19 cellular contexts compared by ENCODE assay signal in the genomic region with DNA sequence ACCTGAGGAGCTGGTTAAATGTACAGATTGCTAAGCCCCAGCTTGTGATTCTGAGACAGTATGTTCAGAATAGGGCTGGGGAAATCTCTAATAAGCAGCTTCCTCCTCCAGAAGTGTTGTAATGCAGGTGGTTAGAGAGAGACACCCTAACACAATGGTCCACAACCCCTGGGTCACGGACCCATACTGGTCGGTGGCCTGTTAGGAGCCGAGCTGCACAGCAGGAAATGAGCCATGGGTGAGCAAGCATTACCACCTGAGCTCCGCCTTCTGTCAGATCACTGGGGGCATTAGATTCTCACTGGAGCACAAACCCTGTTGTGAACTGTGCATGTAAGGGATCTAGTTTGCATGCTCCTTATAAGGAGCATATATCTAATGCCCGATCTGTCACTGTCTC.
DNase-seq lines count a peak whose midpoint lies in the region; ATAC-seq, FAIRE-seq and TF ChIP-seq lines count a peak whose summit lies in the region.
"Had no signal": no experiment of that assay in that cellular context is flagged by ENCODE, and none has a peak within 500 bp of the region (broad histone marks: within the 10 kb centered on the region; RNA-seq: fewer than 3 reads in every experiment).

No MANE protein-coding gene starts in this region.

- H3K4me3 Mint-ChIP-seq in osteocyte (ENCODE audit: unreplicated experiment): no peak overlapping the region
- H3K4me3 Mint-ChIP-seq: T-helper 1 cell treated with Interleukin-12 subunit alpha and Interleukin-12 subunit beta and Interleukin-4 antibody, amounts not matched to agents 30 μg/mL and 1 μg/mL, for 36 hours had no signal

- H3K27me3 Mint-ChIP-seq in osteocyte (ENCODE audit: unreplicated experiment): no peaks in the 10 kb centered on the region

- peak; percentile 32; the same call in 1 of the 3 replicates for ATAC-seq in GM12878
- ATAC-seq in GM19023 (IDR thresholded peaks at IDR 0.05; ENCODE audit: unreplicated experiment): no peak
- ATAC-seq: activated CD4-positive, CD25-positive, alpha-beta regulatory T cell treated with anti-CD3 and anti-CD28 coated beads, Interleukin-2, amount 50 U/mL, for 24 hours had no signal

- TF ChIP-seq CTCF in GM12878 (IDR thresholded peaks at IDR 0.05 in 2 of 3, conservative IDR thresholded peaks at IDR 0.05 in 1 of 3; ENCODE audit: control insufficient read depth in 2 of 3, extremely low read depth in 1 of 3, insufficient read depth in 1 of 3, low read depth in 3 of 3, low read length in 3 of 3): no peak
- TF ChIP-seq CTCF in osteocyte (IDR thresholded peaks at IDR 0.05): no peak

- no TSS peak for BruUV-seq in GM12878 (replicated peaks; lab: Mats Ljungman, UMichigan)

- no peaks in the 10 kb centered on the region for H3K4me1 ChIP-seq in GM12878 (ENCODE audit: control insufficient read depth, insufficient read depth, low read length)
- H3K4me1 ChIP-seq: HAP-1 had no signal

- peak overlapping the region; percentile 2; the same call in 1 of the 2 replicates for H2AFZ ChIP-seq in GM12878 (ENCODE audit: control insufficient read depth, low read depth, low read length)

- POLR2A ChIA-PET in GM12878 (lab: Charles Lee): interaction anchor here (1.5 kb wide), 1 partner anchor 10 kb away, joined by 4 read pairs; no protein-coding TSS in a partner anchor

- H3K36me3 ChIP-seq in GM12878 (ENCODE audit: control insufficient read depth in 2 of 2, insufficient read depth in 2 of 2, low read length in 1 of 2): no peaks in the 10 kb centered on the region
- H3K36me3 ChIP-seq: HAP-1 had no signal

- intact Hi-C loops in GM12878 (cut with micrococcal nuclease; ENCODE audit: unreplicated experiment): no loop called here

- no peaks in the 10 kb centered on the region for H3K9me3 Mint-ChIP-seq in osteocyte (ENCODE audit: unreplicated experiment)
- H3K9me3 Mint-ChIP-seq: T-helper 1 cell treated with Interleukin-12 subunit alpha and Interleukin-12 subunit beta and Interleukin-4 antibody, amounts not matched to agents 30 μg/mL and 1 μg/mL, for 36 hours had no signal

- CTCF ChIA-PET in GM12878 (lab: Yijun Ruan, JAX): interaction anchor here (0.9 to 3.5 kb wide), 7 partner anchors 11 to 150 kb away, joined by 3 to 26 read pairs (median 5); a partner anchor contains a TSS

- TF ChIP-seq POLR2A in GM12878 (IDR thresholded peaks at IDR 0.05; ENCODE audit: low read depth, low read length): no peak

- no peak overlapping the region for H3K27ac Mint-ChIP-seq in osteocyte (ENCODE audit: unreplicated experiment)
- H3K27ac Mint-ChIP-seq: T-helper 1 cell treated with Interleukin-12 subunit alpha and Interleukin-12 subunit beta and Interleukin-4 antibody, amounts not matched to agents 30 μg/mL and 1 μg/mL, for 36 hours had no signal

- no peak for TF ChIP-seq EP300 in GM12878 (IDR thresholded peaks at IDR 0.05; ENCODE audit: borderline replicate concordance in 1 of 2, control insufficient read depth in 1 of 2, low read depth in 2 of 2, low read length in 2 of 2)

- SMC1A ChIA-PET in GM12878 (lab: Charles Lee; ENCODE audit: uncharacterized antibody, unreplicated experiment): interaction anchor here (0.9 to 2.5 kb wide), 6 partner anchors 11 to 226 kb away, joined by 3 to 14 read pairs (median 4); no protein-coding TSS in a partner anchor

- FAIRE-seq in GM12878 (lab: Jason Lieb, UNC): no peak

- no peak overlapping the region for H3K9ac ChIP-seq in GM12878 (ENCODE audit: control insufficient read depth, insufficient read depth, low read length)

- RAD21 ChIA-PET in GM12878 (lab: Charles Lee; ENCODE audit: unreplicated experiment): interaction anchor here (1.4 to 1.7 kb wide), 4 partner anchors 14 to 257 kb away, joined by 3 to 8 read pairs (median 4); a partner anchor contains a TSS

- H3K4me2 ChIP-seq in GM12878 (ENCODE audit: control insufficient read depth, insufficient read depth): no peak overlapping the region

- H3K79me2 ChIP-seq in GM12878 (ENCODE audit: control insufficient read depth, insufficient read depth, low read length): no peaks in the 10 kb centered on the region

- no peaks in the 10 kb centered on the region for H4K20me1 ChIP-seq in GM12878 (ENCODE audit: control insufficient read depth, insufficient read depth)

- in situ Hi-C loops in GM12878 (cut with MboI): no loop called here

- DNase-seq in NCI-H1417 (lab: John Stamatoyannopoulos, UW) (peak in 2 of 3 experiments; percentile 0 to 22), NCI-H1417 treated with DMSO at 0.1 percent for 48 hours (lab: John Stamatoyannopoulos, UW) (no peak), NCI-H146 (lab: John Stamatoyannopoulos, UW) (peak; percentile 62), GM12878 (ENCODE audit: low read depth, low spot score) (no peak), retina (peak; percentile 22), osteocyte (ENCODE audit: extremely low spot score, unreplicated experiment) (no peak), midbrain (lab: John Stamatoyannopoulos, UW) (no peak)
- DNase-seq: 8988T; DMS53; head of caudate nucleus; IMR-90; NCI-H1092 treated with DMSO at 0.1 percent for 48 hours; NCI-H510A; stimulated activated CD4-positive, alpha-beta T cell treated with anti-CD3 and anti-CD28 coated beads, Interleukin-4, amount 100 ng/mL, for 1 hour had no signal

- no peaks in the 10 kb centered on the region for H3K4me1 Mint-ChIP-seq in osteocyte (ENCODE audit: unreplicated experiment)

- H3K27ac ChIP-seq in GM12878 (ENCODE audit: control insufficient read depth, insufficient read depth): no peak overlapping the region
- H3K27ac ChIP-seq: C4-2B had no signal

- peaks cover 19% of the 10 kb centered on the region for H3K36me3 Mint-ChIP-seq in osteocyte (ENCODE audit: unreplicated experiment)

- no peaks in the 10 kb centered on the region for H3K9me3 ChIP-seq in GM12878 (replicated peaks; ENCODE audit: control insufficient read depth, insufficient read depth, low read length)
- H3K9me3 ChIP-seq: HAP-1 had no signal

- no peak overlapping the region for H3K4me3 ChIP-seq in GM12878
- H3K4me3 ChIP-seq: HAP-1 had no signal

- 24% methylated on average over 5 of the region's 5 CpGs for WGBS in GM12878 (ENCODE audit: insufficient coverage, insufficient replicate concordance, low lambda C conversion rate, missing lambda C conversion rate)

- TF ChIP-seq RAD21 in GM12878 (IDR thresholded peaks at IDR 0.05; ENCODE audit: insufficient read depth, low read depth, low read length): no peak

- no peaks in the 10 kb centered on the region for H3K27me3 ChIP-seq in GM12878 (replicated peaks in 1 of 2; ENCODE audit: control insufficient read depth in 2 of 2, insufficient read depth in 2 of 2, low read length in 1 of 2)

TF ChIP-seq in GM12878, 131 proteins besides CTCF, POLR2A, EP300 and RAD21:
- no peak for TF ChIP-seq HDAC2 (IDR thresholded peaks at IDR 0.05)
- TF ChIP-seq, protein P1, sequence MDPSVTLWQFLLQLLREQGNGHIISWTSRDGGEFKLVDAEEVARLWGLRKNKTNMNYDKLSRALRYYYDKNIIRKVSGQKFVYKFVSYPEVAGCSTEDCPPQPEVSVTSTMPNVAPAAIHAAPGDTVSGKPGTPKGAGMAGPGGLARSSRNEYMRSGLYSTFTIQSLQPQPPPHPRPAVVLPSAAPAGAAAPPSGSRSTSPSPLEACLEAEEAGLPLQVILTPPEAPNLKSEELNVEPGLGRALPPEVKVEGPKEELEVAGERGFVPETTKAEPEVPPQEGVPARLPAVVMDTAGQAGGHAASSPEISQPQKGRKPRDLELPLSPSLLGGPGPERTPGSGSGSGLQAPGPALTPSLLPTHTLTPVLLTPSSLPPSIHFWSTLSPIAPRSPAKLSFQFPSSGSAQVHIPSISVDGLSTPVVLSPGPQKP (IDR thresholded peaks at IDR 0.05; ENCODE audit: low read depth, low read length): no peak
- TF ChIP-seq KLF5 (IDR thresholded peaks at IDR 0.05; ENCODE audit: partially characterized antibody): no peak

Comparison
In these comparisons a context has a peak if more than half of its experiments do, and no peak if none do; other contexts are left out.
1. DNase-seq: peak in NCI-H1417 (2 of 3), NCI-H146 (single experiment) and retina (single experiment); none in NCI-H1417 treated with DMSO at 0.1 percent for 48 hours (single experiment), GM12878 (single experiment), osteocyte (single experiment) and midbrain (single experiment).